19 cellular contexts compared by ENCODE assay signal in genomic region chr15:88877906-88878305, GRCh38. TPM values are rescaled to one million over a fixed set of nuclear protein-coding genes. Genes with fewer than 3 reads are reported as not detected.
DNase-seq lines count a peak whose midpoint lies in the region; ATAC-seq, FAIRE-seq and TF ChIP-seq lines count a peak whose summit lies in the region.
"Had no signal": no experiment of that assay in that cellular context is flagged by ENCODE, and none has a peak within 500 bp of the region (broad histone marks: within the 10 kb centered on the region; RNA-seq: fewer than 3 reads in every experiment).

No MANE protein-coding gene starts in this region.

- H3K9ac ChIP-seq in H1 (replicated peaks in 1 of 4; ENCODE audit: extremely low read depth in 1 of 4, low read depth in 3 of 4, low read length in 3 of 4) (no peak overlapping the region), trophoblast cell (ENCODE audit: low read length) (no peak overlapping the region)
- H3K9ac ChIP-seq: BLaER1 treated with 17β-estradiol and CSF1 and Interleukin-3, amounts not matched to agents 10 nM and 100 nM had no signal

- H4K12ac ChIP-seq in trophoblast cell (ENCODE audit: low read depth, low read length): no peak overlapping the region

- CTCF ChIA-PET in WTC11 (lab: Charles Lee): interaction anchor here (0.6 to 2.7 kb wide), 21 partner anchors 8 to 408 kb away, joined by 3 to 22 read pairs (median 5); partner anchors contain the start of genes ABHD2, ACAN and HAPLN3
- CTCF ChIA-PET in H1 (lab: Charles Lee; ENCODE audit: partially characterized antibody): interaction anchor here (0.6 to 6.8 kb wide), 31 partner anchors 8 to 574 kb away, joined by 3 to 95 read pairs (median 4); partner anchors contain the start of genes HAPLN3 and ISG20

- H3K14ac ChIP-seq in H1 (ENCODE audit: insufficient read length) (no peak overlapping the region), trophoblast cell (ENCODE audit: low read length) (no peak overlapping the region)

- no peaks in the 10 kb centered on the region for H3K27me3 ChIP-seq in H1 (replicated peaks in 1 of 4; ENCODE audit: control insufficient read depth in 3 of 4, extremely low read depth in 1 of 4, insufficient read depth in 3 of 4, low read length in 3 of 4)
- no peaks in the 10 kb centered on the region for H3K27me3 ChIP-seq in trophoblast cell (ENCODE audit: insufficient read depth, low read length)
- H3K27me3 ChIP-seq in thyroid gland: no peaks in the 10 kb centered on the region
- H3K27me3 ChIP-seq: BLaER1 treated with 17β-estradiol and CSF1 and Interleukin-3, amounts not matched to agents 10 nM and 100 nM had no signal

- TF ChIP-seq CTCF in WTC11 (IDR thresholded peaks at IDR 0.05) (no peak), H1 (IDR thresholded peaks at IDR 0.05; ENCODE audit: control extremely low read depth in 1 of 3, insufficient read depth in 1 of 3, low read depth in 1 of 3, low read length in 3 of 3) (no peak), thyroid gland (IDR thresholded peaks at IDR 0.05) (no peak)

- H3K4ac ChIP-seq in H1 (replicated peaks; ENCODE audit: insufficient read length, low read depth, low read length): no peak overlapping the region
- no peak overlapping the region for H3K4ac ChIP-seq in trophoblast cell (ENCODE audit: low read depth, low read length)

- H2BK15ac ChIP-seq in H1 (ENCODE audit: low read length): no peak overlapping the region

- H3K79me1 ChIP-seq in H1 (ENCODE audit: low read depth, low read length) (no peaks in the 10 kb centered on the region), trophoblast cell (ENCODE audit: low read length) (no peaks in the 10 kb centered on the region)

- H2BK5ac ChIP-seq in H1 (ENCODE audit: low read depth, low read length) (no peak overlapping the region), trophoblast cell (ENCODE audit: low read depth, low read length, poor library complexity) (no peak overlapping the region)

- H2BK120ac ChIP-seq in H1 (replicated peaks; ENCODE audit: low read depth, low read length): no peak overlapping the region
- no peak overlapping the region for H2BK120ac ChIP-seq in trophoblast cell (ENCODE audit: insufficient read depth, low read length, poor library complexity)

- no peak overlapping the region for H4K8ac ChIP-seq in H1 (ENCODE audit: extremely low read depth, insufficient read depth, low read length)
- H4K8ac ChIP-seq in trophoblast cell (ENCODE audit: low read depth, low read length): no peak overlapping the region

- no peak overlapping the region for H3K4me3 ChIP-seq in H1 (ENCODE audit: extremely low read depth in 1 of 4, insufficient read depth in 2 of 4, low read depth in 3 of 4, low read length in 4 of 4)
- peak overlapping the region; percentile 37 for H3K4me3 ChIP-seq in trophoblast cell (ENCODE audit: low read depth, low read length)
- H3K4me3 ChIP-seq in thyroid gland (replicated peaks in 1 of 3): no peak overlapping the region
- H3K4me3 ChIP-seq: BLaER1 treated with 17β-estradiol and CSF1 and Interleukin-3, amounts not matched to agents 10 nM and 100 nM had no signal

- no peak overlapping the region for H2AFZ ChIP-seq in H1 (ENCODE audit: low read length)
- H2AFZ ChIP-seq in trophoblast cell (ENCODE audit: insufficient read depth, low read length, poor library complexity): no peak overlapping the region

- no peaks in the 10 kb centered on the region for H3K9me3 Mint-ChIP-seq in WTC11
- no peaks in the 10 kb centered on the region for H3K9me3 Mint-ChIP-seq in natural killer cell treated with Interleukin-12 subunit alpha and Interleukin-12 subunit beta and Interleukin-15 and Interleukin-18, amount 100 ng/mL, for 72 hours
- H3K9me3 Mint-ChIP-seq: CD4-positive, alpha-beta T cell; CD8-positive, alpha-beta T cell had no signal

- H3K4me1 ChIP-seq in H1 (replicated peaks in 1 of 4; ENCODE audit: control insufficient read depth in 3 of 4, insufficient read depth in 4 of 4, low read length in 3 of 4): peaks cover 0 to 6% (median under 1%) of the 10 kb centered on the region in 4 experiments; a peak in 4 of 7 replicates
- peaks cover under 1 to 3% of the 10 kb centered on the region in 2 experiments for H3K4me1 ChIP-seq in trophoblast cell (ENCODE audit: control insufficient read depth in 1 of 2, insufficient read depth in 2 of 2, low read length in 2 of 2)
- no peaks in the 10 kb centered on the region for H3K4me1 ChIP-seq in thyroid gland
- H3K4me1 ChIP-seq: BE2C, Caco-2 had no signal

- H3K79me2 ChIP-seq in H1 (ENCODE audit: control insufficient read depth in 1 of 2, insufficient read depth in 2 of 2, low read length in 2 of 2): peaks cover 0 to 5% of the 10 kb centered on the region in 2 experiments; a peak in 1 of 4 replicates
- H3K79me2 ChIP-seq in trophoblast cell (ENCODE audit: control insufficient read depth, insufficient read depth, low read length, poor library complexity): no peaks in the 10 kb centered on the region

- no peak for ATAC-seq in WTC11
- ATAC-seq in natural killer cell treated with Interleukin-12 subunit alpha and Interleukin-12 subunit beta and Interleukin-15 and Interleukin-18, amount 100 ng/mL, for 72 hours: no peak

- TF ChIP-seq POLR2A in H1 (IDR thresholded peaks at IDR 0.05; ENCODE audit: control extremely low read depth in 1 of 2, low read depth in 2 of 2, low read length in 2 of 2) (no peak), thyroid gland (IDR thresholded peaks at IDR 0.05) (no peak)

- no peak overlapping the region for H2AK5ac ChIP-seq in H1 (ENCODE audit: low read depth, low read length)
- no peak overlapping the region for H2AK5ac ChIP-seq in trophoblast cell (ENCODE audit: low read length)

- H2BK12ac ChIP-seq in H1 (ENCODE audit: low read depth, low read length) (no peak overlapping the region), trophoblast cell (ENCODE audit: low read length) (no peak overlapping the region)

- H3K4me3 Mint-ChIP-seq in WTC11: no peak overlapping the region
- H3K4me3 Mint-ChIP-seq in natural killer cell treated with Interleukin-12 subunit alpha and Interleukin-12 subunit beta and Interleukin-15 and Interleukin-18, amount 100 ng/mL, for 72 hours: no peak overlapping the region
- H3K4me3 Mint-ChIP-seq: CD4-positive, alpha-beta T cell; CD8-positive, alpha-beta T cell had no signal

- no peaks in the 10 kb centered on the region for H3K9me3 ChIP-seq in H1 (ENCODE audit: insufficient read depth in 2 of 2, low read depth in 1 of 2, low read length in 1 of 2)
- H3K9me3 ChIP-seq in trophoblast cell (ENCODE audit: insufficient read depth, low read depth, low read length): no peaks in the 10 kb centered on the region
- H3K9me3 ChIP-seq in thyroid gland: no peaks in the 10 kb centered on the region
- H3K9me3 ChIP-seq: BE2C; BLaER1 treated with 17β-estradiol and CSF1 and Interleukin-3, amounts not matched to agents 10 nM and 100 nM; Caco-2 had no signal

- H4K91ac ChIP-seq in H1 (replicated peaks; ENCODE audit: insufficient read length, low read length): no peak overlapping the region
- H4K91ac ChIP-seq in trophoblast cell (ENCODE audit: low read depth, low read length): no peak overlapping the region

- peaks cover 15% of the 10 kb centered on the region for H3K36me3 Mint-ChIP-seq in WTC11
- H3K36me3 Mint-ChIP-seq in natural killer cell treated with Interleukin-12 subunit alpha and Interleukin-12 subunit beta and Interleukin-15 and Interleukin-18, amount 100 ng/mL, for 72 hours: no peaks in the 10 kb centered on the region

- H3K56ac ChIP-seq in H1 (replicated peaks; ENCODE audit: insufficient read length, low read depth, low read length): no peak overlapping the region

- no peak overlapping the region for H3K27ac ChIP-seq in H1 (ENCODE audit: low read depth, low read length)
- no peak overlapping the region for H3K27ac ChIP-seq in trophoblast cell (ENCODE audit: low read depth, low read length)
- H3K27ac ChIP-seq in thyroid gland: no peak overlapping the region
- H3K27ac ChIP-seq: BLaER1 treated with 17β-estradiol and CSF1 and Interleukin-3, amounts not matched to agents 10 nM and 100 nM; C4-2B had no signal

- H3K4me2 ChIP-seq in H1 (ENCODE audit: insufficient read depth in 1 of 2, low read depth in 2 of 2, low read length in 2 of 2) (no peak overlapping the region), trophoblast cell (ENCODE audit: low read length) (no peak overlapping the region)

- peaks cover 7% of the 10 kb centered on the region for H3K4me1 Mint-ChIP-seq in WTC11
- H3K4me1 Mint-ChIP-seq in natural killer cell treated with Interleukin-12 subunit alpha and Interleukin-12 subunit beta and Interleukin-15 and Interleukin-18, amount 100 ng/mL, for 72 hours (ENCODE audit: low read depth in 2 of 2): peaks cover 0 to 9% of the 10 kb centered on the region in 2 donors

- intact Hi-C loops in thyroid gland (cut with DNase I): no loop called here

- peaks cover 0 to 2% of the 10 kb centered on the region in 2 experiments for H4K20me1 ChIP-seq in H1 (replicated peaks in 1 of 2; ENCODE audit: control insufficient read depth in 1 of 2, insufficient read depth in 2 of 2, low read length in 2 of 2)

- DNase-seq in WTC11 (ENCODE audit: low spot score) (no peak), H1 (ENCODE audit: low read depth in 1 of 2, low spot score in 2 of 2) (no peak), trophoblast cell (no peak), thyroid gland (no peak)
- DNase-seq in natural killer cell treated with Interleukin-12 subunit alpha and Interleukin-12 subunit beta and Interleukin-15 and Interleukin-18, amount 100 ng/mL, for 72 hours (ENCODE audit: low spot score): no peak
- no peak for DNase-seq in activated CD4-positive, alpha-beta T cell treated with anti-CD3 and anti-CD28 coated beads, Interleukin-2, amount 50 U/mL, for 48 hours
- DNase-seq: BE2C, Caco-2, Calu3, DMS79 treated with DMSO at 0.1 percent for 48 hours, GF-D8 had no signal

- TF ChIP-seq EP300 in H1 (IDR thresholded peaks at IDR 0.05; ENCODE audit: borderline replicate concordance in 1 of 2, low read depth in 2 of 2, low read length in 2 of 2): no peak

- no peak for FAIRE-seq in H1 (lab: Jason Lieb, UNC)
- FAIRE-seq: A204.1, D721Med, G401.6, GM19239 had no signal

- H3K27me3 Mint-ChIP-seq in WTC11 (ENCODE audit: low read depth): no peaks in the 10 kb centered on the region
- H3K27me3 Mint-ChIP-seq in natural killer cell treated with Interleukin-12 subunit alpha and Interleukin-12 subunit beta and Interleukin-15 and Interleukin-18, amount 100 ng/mL, for 72 hours: no peaks in the 10 kb centered on the region
- H3K27me3 Mint-ChIP-seq: CD4-positive, alpha-beta T cell had no signal

- peaks cover 4 to 24% (median 22%) of the 10 kb centered on the region in 4 experiments; a peak in 7 of 8 replicates for H3K36me3 ChIP-seq in H1 (ENCODE audit: control insufficient read depth in 2 of 4, insufficient read depth in 4 of 4, low read length in 3 of 4)
- peaks cover 5 to 31% of the 10 kb centered on the region in 2 experiments for H3K36me3 ChIP-seq in trophoblast cell (ENCODE audit: control insufficient read depth in 1 of 2, insufficient read depth in 2 of 2, low read length in 2 of 2)
- no peaks in the 10 kb centered on the region for H3K36me3 ChIP-seq in thyroid gland
- H3K36me3 ChIP-seq: BE2C; BLaER1 treated with 17β-estradiol and CSF1 and Interleukin-3, amounts not matched to agents 10 nM and 100 nM had no signal

- H2BK20ac ChIP-seq in H1 (ENCODE audit: low read length): no peak overlapping the region

- H3K23ac ChIP-seq in H1 (ENCODE audit: insufficient read length) (no peak overlapping the region), trophoblast cell (ENCODE audit: low read length) (no peak overlapping the region)

- 95% methylated on average over 22 of the region's 22 CpGs; no CpG with 5 or more reads in 1 of the 2 experiments for WGBS in H1 (ENCODE audit: extremely low coverage in 1 of 2, insufficient coverage in 1 of 2, insufficient read length in 1 of 2, insufficient replicate concordance in 2 of 2, low coverage in 1 of 2, low lambda C conversion rate in 2 of 2, missing lambda C conversion rate in 1 of 2), 2 experiments
- WGBS in trophoblast cell (ENCODE audit: extremely low coverage, insufficient coverage, insufficient read length): no CpG with 5 or more reads among the region's 22 CpGs
- 84 to 91% methylated on average over 19 to 22 of the region's 22 CpGs for WGBS in thyroid gland, 2 donors

- H4K5ac ChIP-seq in H1 (ENCODE audit: insufficient read length, low read depth, low read length): no peak overlapping the region

- no peak overlapping the region for H3K27ac Mint-ChIP-seq in WTC11
- H3K27ac Mint-ChIP-seq in natural killer cell treated with Interleukin-12 subunit alpha and Interleukin-12 subunit beta and Interleukin-15 and Interleukin-18, amount 100 ng/mL, for 72 hours: no peak overlapping the region
- H3K27ac Mint-ChIP-seq: CD4-positive, alpha-beta T cell; CD8-positive, alpha-beta T cell had no signal

- H3K18ac ChIP-seq in H1 (ENCODE audit: extremely low read depth, low read length) (no peak overlapping the region), trophoblast cell (ENCODE audit: low read length) (no peak overlapping the region)

- POLR2A ChIA-PET in WTC11 (lab: Charles Lee): interaction anchor here (1.8 kb wide), 1 partner anchor 17 kb away, joined by 6 read pairs; the partner anchor contains the start of gene HAPLN3
- POLR2A ChIA-PET in H1 (lab: Charles Lee; ENCODE audit: partially characterized antibody): interaction anchor here (1.0 to 13.9 kb wide), 4 partner anchors 9 to 28 kb away, joined by 3 to 167 read pairs (median 4); partner anchors contain the start of gene HAPLN3

- TF ChIP-seq RAD21 in H1 (IDR thresholded peaks at IDR 0.05 in 1 of 2, conservative IDR thresholded peaks at IDR 0.05 in 1 of 2; ENCODE audit: low read depth in 2 of 2, low read length in 2 of 2): no peak

- no peaks in the 10 kb centered on the region for H3K23me2 ChIP-seq in H1 (ENCODE audit: low read depth, low read length)

RNA-seq across cellular contexts. Expression of gene HAPLN3, which starts 17.4 kb away (rescaled TPM):
- 50.6 to 65.9 TPM (median 65.2 TPM) in 3 replicates for total RNA-seq in WTC11 (2021)
- 76.2 and 80.9 TPM in 2 replicates for total RNA-seq in H1 (2021; fragmentation: NEBNext Ultra II Directional; extraction: Animal tissue kit (Norgen Biotek cat#: 25700))
- polyA plus RNA-seq in H1 (2011; rRNA removed): 79.7 and 115 TPM in 2 replicates
- polyA plus RNA-seq in H1 (2011; cell fraction: cytosol; rRNA removed): 102 TPM
- polyA plus RNA-seq in H1 (2011; cell fraction: nucleus; rRNA removed): 143 TPM
- 49.1 to 81.6 TPM (median 72.4 TPM) in 4 replicates for polyA plus RNA-seq in H1 (2012, experiment 1 of 2)
- 68.3 TPM for polyA plus RNA-seq in H1 (2012, experiment 2 of 2)
- 61.1 TPM for polyA plus RNA-seq in H1 (2013, experiment 1 of 2)
- 63.9 TPM for polyA plus RNA-seq in H1 (2013, experiment 2 of 2)
- 17.3 and 31.2 TPM in 2 replicates for polyA minus RNA-seq in H1 (2011; rRNA and poly(A)+ RNA removed)
- polyA minus RNA-seq in H1 (2011; cell fraction: cytosol; rRNA and poly(A)+ RNA removed): 40.7 TPM
- 26.8 TPM for polyA minus RNA-seq in H1 (2011; cell fraction: nucleus; rRNA and poly(A)+ RNA removed)
- polyA plus RNA-seq in trophoblast cell (2013): 32.5 and 37.3 TPM in 2 replicates
- 100 to 1,000 TPM; 138 to 203 TPM for total RNA-seq in natural killer cell treated with Interleukin-12 subunit alpha and Interleukin-12 subunit beta and Interleukin-15 and Interleukin-18, amount 100 ng/mL, for 72 hours
- 10 to 100 TPM in 1 of 4 donors, 1 to 10 TPM in 3; 3.6 to 14.0 (median 5.8) TPM for total RNA-seq in thyroid gland

RNA-seq across cellular contexts. Expression of gene MFGE8, which starts 35.3 kb away (rescaled TPM):
- 719 to 847 TPM (median 814 TPM) in 3 replicates for total RNA-seq in WTC11 (2021)
- 1,211 and 1,237 TPM in 2 replicates for total RNA-seq in H1 (2021; fragmentation: NEBNext Ultra II Directional; extraction: Animal tissue kit (Norgen Biotek cat#: 25700))
- 2,117 and 2,643 TPM in 2 replicates for polyA plus RNA-seq in H1 (2011; rRNA removed)
- polyA plus RNA-seq in H1 (2011; cell fraction: cytosol; rRNA removed): 1,895 TPM
- polyA plus RNA-seq in H1 (2011; cell fraction: nucleus; rRNA removed): 4,441 TPM
- 1,613 to 2,038 TPM (median 1,926 TPM) in 4 replicates for polyA plus RNA-seq in H1 (2012, experiment 1 of 2)
- polyA plus RNA-seq in H1 (2012, experiment 2 of 2): 1,448 TPM
- polyA plus RNA-seq in H1 (2013, experiment 1 of 2): 955 TPM
- 930 TPM for polyA plus RNA-seq in H1 (2013, experiment 2 of 2)
- polyA minus RNA-seq in H1 (2011; rRNA and poly(A)+ RNA removed): 1,165 and 1,269 TPM in 2 replicates
- 1,023 TPM for polyA minus RNA-seq in H1 (2011; cell fraction: cytosol; rRNA and poly(A)+ RNA removed)
- polyA minus RNA-seq in H1 (2011; cell fraction: nucleus; rRNA and poly(A)+ RNA removed): 1,091 TPM
- 445 and 464 TPM in 2 replicates for polyA plus RNA-seq in trophoblast cell (2013)
- total RNA-seq in natural killer cell treated with Interleukin-12 subunit alpha and Interleukin-12 subunit beta and Interleukin-15 and Interleukin-18, amount 100 ng/mL, for 72 hours: 10 to 100 TPM; 10.9 to 46.2 TPM
- 100 to 1,000 TPM in 2 of 4 donors, 10 to 100 TPM in 2; 94.8 to 161 (median 101) TPM for total RNA-seq in thyroid gland
